7 cellular contexts compared by ENCODE assay signal in genomic region chr1:155967410-155968400, GRCh38.
DNase-seq lines count a peak whose midpoint lies in the region.
"Had no signal": no experiment of that assay in that cellular context is flagged by ENCODE, and none has a peak within 500 bp of the region (broad histone marks: within the 10 kb centered on the region; RNA-seq: fewer than 3 reads in every experiment).

No MANE protein-coding gene starts in this region.

- H3K4me3 ChIP-seq in stomach smooth muscle (ENCODE audit: low read length in 2 of 2), result peak overlapping the region; percentile 25 to 52
- H3K4me3 ChIP-seq: A549 had no signal

- no peaks in the 10 kb centered on the region for H3K9me3 ChIP-seq in stomach smooth muscle (ENCODE audit: control insufficient read depth in 2 of 2, low read length in 2 of 2)
- H3K9me3 ChIP-seq: A549 had no signal

- DNase-seq in NCI-H510A treated with DMSO at 0.1 percent for 48 hours (lab: John Stamatoyannopoulos, UW) (peak; percentile 46), NCI-H510A (lab: John Stamatoyannopoulos, UW) (no peak), head of caudate nucleus (peak in 32 of 42 donors; percentile 43 to 90 (median 70)), HCEC 1CT (no peak), NCI-H1105 treated with DMSO at 0.1 percent for 48 hours (lab: John Stamatoyannopoulos, UW) (no peak)

- intact Hi-C loops in head of caudate nucleus (cut with DNase I), result no loop called here

- peak overlapping the region; percentile 58 for H3K27ac ChIP-seq in stomach smooth muscle (ENCODE audit: low read length)

- H3K9ac ChIP-seq in stomach smooth muscle (ENCODE audit: low read length in 2 of 2), result peak overlapping the region; percentile 55 to 68

- peaks cover 64% of the 10 kb centered on the region for H3K4me1 ChIP-seq in stomach smooth muscle (ENCODE audit: control insufficient read depth, insufficient read depth, low read length)

- no peaks in the 10 kb centered on the region for H3K27me3 ChIP-seq in stomach smooth muscle (ENCODE audit: control insufficient read depth in 1 of 2, insufficient read depth in 2 of 2, low read length in 2 of 2)

- H3K36me3 ChIP-seq in stomach smooth muscle (ENCODE audit: control insufficient read depth in 2 of 2, insufficient read depth in 2 of 2, low read length in 2 of 2), result peaks cover 27 to 39% of the 10 kb centered on the region in 2 donors

Comparison
In these comparisons a context has a peak if more than half of its experiments do, and no peak if none do; other contexts are left out.
1. DNase-seq: peak in NCI-H510A treated with DMSO at 0.1 percent for 48 hours (single experiment) and head of caudate nucleus (32 of 42); none in NCI-H510A (single experiment), HCEC 1CT (single experiment) and NCI-H1105 treated with DMSO at 0.1 percent for 48 hours (single experiment).